ENCODE assay signal across 17 cellular contexts in the genomic region with DNA sequence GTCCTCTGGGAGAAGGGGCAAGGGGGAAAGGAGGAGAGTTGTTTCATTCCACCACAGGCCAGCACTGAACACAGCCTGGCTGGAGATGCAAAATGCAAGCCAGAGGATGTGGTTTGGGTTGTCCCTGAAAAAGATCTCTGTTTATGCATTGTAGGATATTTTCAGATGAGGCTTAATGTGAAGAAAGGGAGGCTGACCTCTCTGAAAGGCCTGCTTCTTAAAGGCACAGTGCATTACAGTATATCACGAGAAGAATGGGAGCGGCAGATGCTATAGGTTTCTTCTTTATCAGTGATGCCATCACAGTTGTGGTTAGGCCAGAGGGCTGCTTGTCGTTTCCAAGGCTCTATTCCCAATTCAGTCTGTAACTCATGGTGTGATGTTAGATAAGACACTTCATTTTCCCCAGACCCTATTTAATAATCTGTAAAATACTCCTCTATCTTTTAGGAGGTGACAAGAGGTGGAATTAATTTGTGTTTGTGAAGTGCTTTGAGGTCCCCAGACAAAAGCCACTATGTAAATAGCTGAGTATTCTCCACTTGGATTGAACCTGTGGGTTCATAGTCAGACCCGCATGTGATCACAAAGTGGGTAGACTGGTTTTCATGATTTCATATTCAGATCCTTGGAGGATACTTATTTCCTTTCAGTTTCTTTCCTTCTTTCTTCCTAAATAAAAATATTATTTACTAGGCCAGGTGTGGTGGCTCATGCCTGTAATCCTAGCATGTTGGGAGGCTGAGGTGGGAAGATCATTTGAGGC.
DNase-seq lines count a peak whose midpoint lies in the region; ATAC-seq, FAIRE-seq and TF ChIP-seq lines count a peak whose summit lies in the region.
"Had no signal": no experiment of that assay in that cellular context is flagged by ENCODE, and none has a peak within 500 bp of the region (broad histone marks: within the 10 kb centered on the region; RNA-seq: fewer than 3 reads in every experiment).

No MANE protein-coding gene starts in this region.

- peak overlapping the region; percentile 20 for H3K23ac ChIP-seq in mesendoderm (ENCODE audit: low read length)

- H3K4me3 ChIP-seq in astrocyte (ENCODE audit: insufficient read depth, low read depth, low read length) (no peak overlapping the region), mesendoderm (ENCODE audit: low read length) (no peak overlapping the region)
- H3K4me3 ChIP-seq: gastroesophageal sphincter, GM12878, right lobe of liver had no signal

- FAIRE-seq in astrocyte (lab: Jason Lieb, UNC), result no peak
- FAIRE-seq: colon, GM12878, H54 had no signal

- H3K36me3 ChIP-seq in astrocyte (ENCODE audit: insufficient read depth, low read length) (no peaks in the 10 kb centered on the region), mesendoderm (ENCODE audit: control insufficient read depth, insufficient read depth, low read length) (no peaks in the 10 kb centered on the region)
- H3K36me3 ChIP-seq: gastroesophageal sphincter, right lobe of liver had no signal

- no peak overlapping the region for H2BK5ac ChIP-seq in mesendoderm (ENCODE audit: low read length)

- DNase-seq in ELR (ENCODE audit: low read depth), result peak; percentile 55
- peak; percentile 54 for DNase-seq in LHCN-M2 (ENCODE audit: low read depth)
- peak; percentile 62 for DNase-seq in astrocyte (ENCODE audit: low read depth)
- peak; percentile 40 for DNase-seq in mesendoderm
- DNase-seq in activated T-helper 2 cell treated with anti-CD3 and anti-CD28 coated beads, Interferon-gamma antibody, Interleukin-2, Interleukin-4, amounts not matched to agents 10 μg/mL and 5 μg/mL and 100 μg/mL, durations not matched to agents 14 hours and 24 hours and 36 hours (ENCODE audit: low spot score), result no peak
- DNase-seq: activated naive CD4-positive, alpha-beta T cell treated with anti-CD3 and anti-CD28 coated beads, Interleukin-2, amount 10 ng/mL, durations not matched to agents 7 days and 5 days; NCI-H187; NK-92 treated with Interleukin-12 subunit alpha and Interleukin-12 subunit beta, amount 100 ng/mL, for 24 hours; right lobe of liver; T-helper 17 cell had no signal

- H3K79me2 ChIP-seq in astrocyte (ENCODE audit: insufficient read depth, low read length) (no peaks in the 10 kb centered on the region), mesendoderm (ENCODE audit: control insufficient read depth, insufficient read depth, low read length) (no peaks in the 10 kb centered on the region)

- no peaks in the 10 kb centered on the region for H3K36me3 Mint-ChIP-seq in astrocyte (ENCODE audit: low read depth, unreplicated experiment)
- H3K36me3 Mint-ChIP-seq in activated T-helper 2 cell treated with anti-CD3 and anti-CD28 coated beads, Interferon-gamma antibody, Interleukin-2, Interleukin-4, amounts not matched to agents 10 μg/mL and 5 μg/mL and 100 μg/mL, durations not matched to agents 14 hours and 24 hours and 36 hours (ENCODE audit: low read depth), result no peaks in the 10 kb centered on the region
- H3K36me3 Mint-ChIP-seq: activated naive CD4-positive, alpha-beta T cell treated with anti-CD3 and anti-CD28 coated beads, Interleukin-2, amount 10 ng/mL, durations not matched to agents 7 days and 5 days; natural killer cell treated with Interleukin-12 subunit alpha and Interleukin-12 subunit beta and Interleukin-15 and Interleukin-18, amount 100 ng/mL, for 72 hours had no signal

- H3K9ac ChIP-seq in astrocyte (ENCODE audit: low read length) (peak overlapping the region; percentile 28), mesendoderm (ENCODE audit: low read length) (no peak overlapping the region)

- H3K4ac ChIP-seq in mesendoderm (ENCODE audit: low read depth, low read length), result no peak overlapping the region

- H4K8ac ChIP-seq in mesendoderm (ENCODE audit: low read depth, low read length), result no peak overlapping the region

- peak overlapping the region; percentile 39 for H2AFZ ChIP-seq in astrocyte (ENCODE audit: low read depth, low read length)

- no peaks in the 10 kb centered on the region for H4K20me1 ChIP-seq in astrocyte (ENCODE audit: insufficient read depth, low read length)

- H3K27me3 Mint-ChIP-seq in astrocyte (ENCODE audit: low read depth, unreplicated experiment), result no peaks in the 10 kb centered on the region
- H3K27me3 Mint-ChIP-seq in activated T-helper 2 cell treated with anti-CD3 and anti-CD28 coated beads, Interferon-gamma antibody, Interleukin-2, Interleukin-4, amounts not matched to agents 10 μg/mL and 5 μg/mL and 100 μg/mL, durations not matched to agents 14 hours and 24 hours and 36 hours (ENCODE audit: low read depth), result no peaks in the 10 kb centered on the region
- H3K27me3 Mint-ChIP-seq: T-helper 17 cell had no signal

- H3K4me1 Mint-ChIP-seq in astrocyte (ENCODE audit: low read depth, unreplicated experiment), result peaks cover 19% of the 10 kb centered on the region
- H3K4me1 Mint-ChIP-seq in activated T-helper 2 cell treated with anti-CD3 and anti-CD28 coated beads, Interferon-gamma antibody, Interleukin-2, Interleukin-4, amounts not matched to agents 10 μg/mL and 5 μg/mL and 100 μg/mL, durations not matched to agents 14 hours and 24 hours and 36 hours (ENCODE audit: low read depth), result peaks cover 21% of the 10 kb centered on the region

- H2BK15ac ChIP-seq in mesendoderm (replicated peaks; ENCODE audit: low read depth), result no peak overlapping the region

- intact Hi-C loops in activated T-helper 2 cell treated with anti-CD3 and anti-CD28 coated beads, Interferon-gamma antibody, Interleukin-2, Interleukin-4, amounts not matched to agents 10 μg/mL and 5 μg/mL and 100 μg/mL, durations not matched to agents 14 hours and 24 hours and 36 hours (cut with micrococcal nuclease), result loop anchor here (5.0 kb wide), 2 partner anchors 111 to 131 kb away; no protein-coding TSS in a partner anchor

- no peak overlapping the region for H3K4me3 Mint-ChIP-seq in astrocyte (ENCODE audit: unreplicated experiment)
- no peak overlapping the region for H3K4me3 Mint-ChIP-seq in activated T-helper 2 cell treated with anti-CD3 and anti-CD28 coated beads, Interferon-gamma antibody, Interleukin-2, Interleukin-4, amounts not matched to agents 10 μg/mL and 5 μg/mL and 100 μg/mL, durations not matched to agents 14 hours and 24 hours and 36 hours (ENCODE audit: low read depth)
- H3K4me3 Mint-ChIP-seq: activated naive CD4-positive, alpha-beta T cell treated with anti-CD3 and anti-CD28 coated beads, Interleukin-2, amount 10 ng/mL, durations not matched to agents 7 days and 5 days; natural killer cell treated with Interleukin-12 subunit alpha and Interleukin-12 subunit beta and Interleukin-15 and Interleukin-18, amount 100 ng/mL, for 72 hours; T-helper 17 cell had no signal

- H3K9me3 ChIP-seq in astrocyte (ENCODE audit: insufficient read depth, low read depth, low read length), result no peaks in the 10 kb centered on the region
- H3K9me3 ChIP-seq: gastroesophageal sphincter, right lobe of liver had no signal

- H3K4me2 ChIP-seq in astrocyte (ENCODE audit: low read length) (peak overlapping the region; percentile 60), mesendoderm (ENCODE audit: low read length) (no peak overlapping the region)

- no peak overlapping the region for H3K27ac ChIP-seq in astrocyte (ENCODE audit: low read depth, low read length)
- no peak overlapping the region for H3K27ac ChIP-seq in mesendoderm (ENCODE audit: low read depth, low read length)
- H3K27ac ChIP-seq: gastroesophageal sphincter had no signal

- no peaks in the 10 kb centered on the region for H3K9me3 Mint-ChIP-seq in astrocyte (ENCODE audit: unreplicated experiment)
- H3K9me3 Mint-ChIP-seq in activated T-helper 2 cell treated with anti-CD3 and anti-CD28 coated beads, Interferon-gamma antibody, Interleukin-2, Interleukin-4, amounts not matched to agents 10 μg/mL and 5 μg/mL and 100 μg/mL, durations not matched to agents 14 hours and 24 hours and 36 hours, result no peaks in the 10 kb centered on the region
- H3K9me3 Mint-ChIP-seq: activated naive CD4-positive, alpha-beta T cell treated with anti-CD3 and anti-CD28 coated beads, Interleukin-2, amount 10 ng/mL, durations not matched to agents 7 days and 5 days; natural killer cell treated with Interleukin-12 subunit alpha and Interleukin-12 subunit beta and Interleukin-15 and Interleukin-18, amount 100 ng/mL, for 72 hours had no signal

- no peak for ATAC-seq in HG03045 (IDR thresholded peaks at IDR 0.05; ENCODE audit: unreplicated experiment)
- ATAC-seq in HG02798 (IDR thresholded peaks at IDR 0.05; ENCODE audit: poor library complexity, unreplicated experiment), result no peak
- ATAC-seq: gastroesophageal sphincter, GM12878, right lobe of liver, T-helper 17 cell had no signal

- H2AK5ac ChIP-seq in mesendoderm (ENCODE audit: low read length), result peak overlapping the region; percentile 15

- no peak for TF ChIP-seq CTCF in astrocyte (IDR thresholded peaks at IDR 0.05; ENCODE audit: insufficient read depth, low read depth, low read length)

- no peak overlapping the region for H4K5ac ChIP-seq in mesendoderm (ENCODE audit: low read length)

- H3K79me1 ChIP-seq in mesendoderm (ENCODE audit: low read length), result no peaks in the 10 kb centered on the region

- WGBS in mesendoderm (ENCODE audit: extremely low coverage, insufficient coverage, low lambda C conversion rate), result no CpG with 5 or more reads among the region's 4 CpGs

- no peak overlapping the region for H3K27ac Mint-ChIP-seq in astrocyte (ENCODE audit: unreplicated experiment)
- no peak overlapping the region for H3K27ac Mint-ChIP-seq in activated T-helper 2 cell treated with anti-CD3 and anti-CD28 coated beads, Interferon-gamma antibody, Interleukin-2, Interleukin-4, amounts not matched to agents 10 μg/mL and 5 μg/mL and 100 μg/mL, durations not matched to agents 14 hours and 24 hours and 36 hours
- H3K27ac Mint-ChIP-seq: activated naive CD4-positive, alpha-beta T cell treated with anti-CD3 and anti-CD28 coated beads, Interleukin-2, amount 10 ng/mL, durations not matched to agents 7 days and 5 days; T-helper 17 cell had no signal

- H3K27me3 ChIP-seq in astrocyte (ENCODE audit: insufficient read depth, low read length), result no peaks in the 10 kb centered on the region
- no peaks in the 10 kb centered on the region for H3K27me3 ChIP-seq in mesendoderm (ENCODE audit: insufficient read depth, low read length, poor library complexity)
- H3K27me3 ChIP-seq: gastroesophageal sphincter, right lobe of liver had no signal

- H3K56ac ChIP-seq in mesendoderm (ENCODE audit: low read length), result no peak overlapping the region

- H2BK120ac ChIP-seq in mesendoderm (ENCODE audit: low read depth, low read length), result no peak overlapping the region

- H3K4me1 ChIP-seq in astrocyte (ENCODE audit: insufficient read depth, low read length) (peaks cover 20% of the 10 kb centered on the region), mesendoderm (ENCODE audit: control insufficient read depth, low read depth, low read length) (no peaks in the 10 kb centered on the region)

- no peak overlapping the region for H3K18ac ChIP-seq in mesendoderm (ENCODE audit: low read length)
